In genomic region chr2:144358531-144358930, GRCh38 we compare ENCODE assay signal across 2 cellular contexts.
TF ChIP-seq lines count a peak whose summit lies in the region.

No MANE protein-coding gene starts in this region.

TF ChIP-seq in HCT116, 20 proteins besides CTCF, POLR2A, EP300 and RAD21 (continued from another document):
- TF ChIP-seq, protein P1, sequence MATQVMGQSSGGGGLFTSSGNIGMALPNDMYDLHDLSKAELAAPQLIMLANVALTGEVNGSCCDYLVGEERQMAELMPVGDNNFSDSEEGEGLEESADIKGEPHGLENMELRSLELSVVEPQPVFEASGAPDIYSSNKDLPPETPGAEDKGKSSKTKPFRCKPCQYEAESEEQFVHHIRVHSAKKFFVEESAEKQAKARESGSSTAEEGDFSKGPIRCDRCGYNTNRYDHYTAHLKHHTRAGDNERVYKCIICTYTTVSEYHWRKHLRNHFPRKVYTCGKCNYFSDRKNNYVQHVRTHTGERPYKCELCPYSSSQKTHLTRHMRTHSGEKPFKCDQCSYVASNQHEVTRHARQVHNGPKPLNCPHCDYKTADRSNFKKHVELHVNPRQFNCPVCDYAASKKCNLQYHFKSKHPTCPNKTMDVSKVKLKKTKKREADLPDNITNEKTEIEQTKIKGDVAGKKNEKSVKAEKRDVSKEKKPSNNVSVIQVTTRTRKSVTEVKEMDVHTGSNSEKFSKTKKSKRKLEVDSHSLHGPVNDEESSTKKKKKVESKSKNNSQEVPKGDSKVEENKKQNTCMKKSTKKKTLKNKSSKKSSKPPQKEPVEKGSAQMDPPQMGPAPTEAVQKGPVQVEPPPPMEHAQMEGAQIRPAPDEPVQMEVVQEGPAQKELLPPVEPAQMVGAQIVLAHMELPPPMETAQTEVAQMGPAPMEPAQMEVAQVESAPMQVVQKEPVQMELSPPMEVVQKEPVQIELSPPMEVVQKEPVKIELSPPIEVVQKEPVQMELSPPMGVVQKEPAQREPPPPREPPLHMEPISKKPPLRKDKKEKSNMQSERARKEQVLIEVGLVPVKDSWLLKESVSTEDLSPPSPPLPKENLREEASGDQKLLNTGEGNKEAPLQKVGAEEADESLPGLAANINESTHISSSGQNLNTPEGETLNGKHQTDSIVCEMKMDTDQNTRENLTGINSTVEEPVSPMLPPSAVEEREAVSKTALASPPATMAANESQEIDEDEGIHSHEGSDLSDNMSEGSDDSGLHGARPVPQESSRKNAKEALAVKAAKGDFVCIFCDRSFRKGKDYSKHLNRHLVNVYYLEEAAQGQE (IDR thresholded peaks at IDR 0.05; ENCODE audit: low read depth) = no peak
- TF ChIP-seq POLR2AphosphoS5 (IDR thresholded peaks at IDR 0.05; ENCODE audit: low read depth, low read length) = no peak
- no peak for TF ChIP-seq ZFX (IDR thresholded peaks at IDR 0.05)
- TF ChIP-seq ZNF274 (IDR thresholded peaks at IDR 0.05; ENCODE audit: low read depth, low read length) = no peak
- TF ChIP-seq, protein P2, sequence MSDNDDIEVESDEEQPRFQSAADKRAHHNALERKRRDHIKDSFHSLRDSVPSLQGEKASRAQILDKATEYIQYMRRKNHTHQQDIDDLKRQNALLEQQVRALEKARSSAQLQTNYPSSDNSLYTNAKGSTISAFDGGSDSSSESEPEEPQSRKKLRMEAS (IDR thresholded peaks at IDR 0.05) = no peak
- TF ChIP-seq ATF3 (IDR thresholded peaks at IDR 0.05) = no peak
TF ChIP-seq in HCT116: peak in this region for 0.

TF ChIP-seq in WTC11, 78 proteins besides CTCF, POLR2A, EP300 and RAD21 (continued from another document):
- TF ChIP-seq ATF6 (CRISPR knock-in tag; IDR thresholded peaks at IDR 0.05) (no peak), ZNF281 (CRISPR knock-in tag; IDR thresholded peaks at IDR 0.05) (no peak), ZNF425 (CRISPR knock-in tag; conservative IDR thresholded peaks at IDR 0.05) (no peak), RELA (CRISPR knock-in tag; IDR thresholded peaks at IDR 0.05; ENCODE audit: borderline replicate concordance) (no peak), CREB1 (CRISPR knock-in tag; IDR thresholded peaks at IDR 0.05) (no peak)
- TF ChIP-seq, protein P3, sequence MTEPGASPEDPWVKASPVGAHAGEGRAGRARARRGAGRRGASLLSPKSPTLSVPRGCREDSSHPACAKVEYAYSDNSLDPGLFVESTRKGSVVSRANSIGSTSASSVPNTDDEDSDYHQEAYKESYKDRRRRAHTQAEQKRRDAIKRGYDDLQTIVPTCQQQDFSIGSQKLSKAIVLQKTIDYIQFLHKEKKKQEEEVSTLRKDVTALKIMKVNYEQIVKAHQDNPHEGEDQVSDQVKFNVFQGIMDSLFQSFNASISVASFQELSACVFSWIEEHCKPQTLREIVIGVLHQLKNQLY (CRISPR knock-in tag; IDR thresholded peaks at IDR 0.05) = no peak
- TF ChIP-seq, protein P4, sequence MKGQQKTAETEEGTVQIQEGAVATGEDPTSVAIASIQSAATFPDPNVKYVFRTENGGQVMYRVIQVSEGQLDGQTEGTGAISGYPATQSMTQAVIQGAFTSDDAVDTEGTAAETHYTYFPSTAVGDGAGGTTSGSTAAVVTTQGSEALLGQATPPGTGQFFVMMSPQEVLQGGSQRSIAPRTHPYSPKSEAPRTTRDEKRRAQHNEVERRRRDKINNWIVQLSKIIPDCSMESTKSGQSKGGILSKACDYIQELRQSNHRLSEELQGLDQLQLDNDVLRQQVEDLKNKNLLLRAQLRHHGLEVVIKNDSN (CRISPR knock-in tag; IDR thresholded peaks at IDR 0.05) = no peak
- TF ChIP-seq, protein P5, sequence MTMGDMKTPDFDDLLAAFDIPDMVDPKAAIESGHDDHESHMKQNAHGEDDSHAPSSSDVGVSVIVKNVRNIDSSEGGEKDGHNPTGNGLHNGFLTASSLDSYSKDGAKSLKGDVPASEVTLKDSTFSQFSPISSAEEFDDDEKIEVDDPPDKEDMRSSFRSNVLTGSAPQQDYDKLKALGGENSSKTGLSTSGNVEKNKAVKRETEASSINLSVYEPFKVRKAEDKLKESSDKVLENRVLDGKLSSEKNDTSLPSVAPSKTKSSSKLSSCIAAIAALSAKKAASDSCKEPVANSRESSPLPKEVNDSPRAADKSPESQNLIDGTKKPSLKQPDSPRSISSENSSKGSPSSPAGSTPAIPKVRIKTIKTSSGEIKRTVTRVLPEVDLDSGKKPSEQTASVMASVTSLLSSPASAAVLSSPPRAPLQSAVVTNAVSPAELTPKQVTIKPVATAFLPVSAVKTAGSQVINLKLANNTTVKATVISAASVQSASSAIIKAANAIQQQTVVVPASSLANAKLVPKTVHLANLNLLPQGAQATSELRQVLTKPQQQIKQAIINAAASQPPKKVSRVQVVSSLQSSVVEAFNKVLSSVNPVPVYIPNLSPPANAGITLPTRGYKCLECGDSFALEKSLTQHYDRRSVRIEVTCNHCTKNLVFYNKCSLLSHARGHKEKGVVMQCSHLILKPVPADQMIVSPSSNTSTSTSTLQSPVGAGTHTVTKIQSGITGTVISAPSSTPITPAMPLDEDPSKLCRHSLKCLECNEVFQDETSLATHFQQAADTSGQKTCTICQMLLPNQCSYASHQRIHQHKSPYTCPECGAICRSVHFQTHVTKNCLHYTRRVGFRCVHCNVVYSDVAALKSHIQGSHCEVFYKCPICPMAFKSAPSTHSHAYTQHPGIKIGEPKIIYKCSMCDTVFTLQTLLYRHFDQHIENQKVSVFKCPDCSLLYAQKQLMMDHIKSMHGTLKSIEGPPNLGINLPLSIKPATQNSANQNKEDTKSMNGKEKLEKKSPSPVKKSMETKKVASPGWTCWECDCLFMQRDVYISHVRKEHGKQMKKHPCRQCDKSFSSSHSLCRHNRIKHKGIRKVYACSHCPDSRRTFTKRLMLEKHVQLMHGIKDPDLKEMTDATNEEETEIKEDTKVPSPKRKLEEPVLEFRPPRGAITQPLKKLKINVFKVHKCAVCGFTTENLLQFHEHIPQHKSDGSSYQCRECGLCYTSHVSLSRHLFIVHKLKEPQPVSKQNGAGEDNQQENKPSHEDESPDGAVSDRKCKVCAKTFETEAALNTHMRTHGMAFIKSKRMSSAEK (CRISPR knock-in tag; IDR thresholded peaks at IDR 0.05; ENCODE audit: borderline replicate concordance) = no peak
